13 cellular contexts compared by ENCODE assay signal in genomic region chr1:146007785-146008133, GRCh38. TPM values are rescaled to one million over a fixed set of nuclear protein-coding genes. Genes with fewer than 3 reads are reported as not detected.
DNase-seq lines count a peak whose midpoint lies in the region; ATAC-seq and TF ChIP-seq lines count a peak whose summit lies in the region.
"Had no signal": no experiment of that assay in that cellular context is flagged by ENCODE, and none has a peak within 500 bp of the region (broad histone marks: within the 10 kb centered on the region; RNA-seq: fewer than 3 reads in every experiment).

No MANE protein-coding gene starts in this region.

- no peak for TF ChIP-seq POLR2A in gastroesophageal sphincter (IDR thresholded peaks at IDR 0.05)
- no peak for TF ChIP-seq POLR2A in uterus (IDR thresholded peaks at IDR 0.05)

- no peak overlapping the region for H3K9ac ChIP-seq in parathyroid adenoma

- peaks cover 8 to 42% (median 11%) of the 10 kb centered on the region in 3 donors for H3K4me1 ChIP-seq in gastroesophageal sphincter
- H3K4me1 ChIP-seq in parathyroid adenoma, result no peaks in the 10 kb centered on the region
- peaks cover 0 to 8% of the 10 kb centered on the region in 2 donors for H3K4me1 ChIP-seq in uterus
- H3K4me1 ChIP-seq in SJCRH30, result peaks cover 4% of the 10 kb centered on the region

- H3K27ac ChIP-seq in gastroesophageal sphincter (peak overlapping the region; percentile 12 to 88 (median 84)), parathyroid adenoma (peak overlapping the region; percentile 81), uterus (peak overlapping the region; percentile 89 to 96), SJCRH30 (no peak overlapping the region)
- H3K27ac ChIP-seq: PC-9 had no signal

- H2AFZ ChIP-seq in parathyroid adenoma, result no peak overlapping the region
- H2AFZ ChIP-seq: PC-9 had no signal

- no peak overlapping the region for H3K4me2 ChIP-seq in parathyroid adenoma (ENCODE audit: low read length)

- H3K4me3 ChIP-seq in gastroesophageal sphincter, result no peak overlapping the region
- H3K4me3 ChIP-seq in parathyroid adenoma (ENCODE audit: low read depth, low read length), result no peak overlapping the region
- no peak overlapping the region for H3K4me3 ChIP-seq in uterus
- H3K4me3 ChIP-seq in SJCRH30, result no peak overlapping the region
- H3K4me3 ChIP-seq: body of pancreas, PC-9 had no signal

- H3K27me3 ChIP-seq in gastroesophageal sphincter (no peaks in the 10 kb centered on the region), parathyroid adenoma (ENCODE audit: control insufficient read depth, insufficient read depth, low read length) (no peaks in the 10 kb centered on the region), uterus (no peaks in the 10 kb centered on the region), SJCRH30 (no peaks in the 10 kb centered on the region)
- H3K27me3 ChIP-seq: body of pancreas had no signal

- TF ChIP-seq EP300 in gastroesophageal sphincter (IDR thresholded peaks at IDR 0.05), result no peak

- no peak for TF ChIP-seq CTCF in gastroesophageal sphincter (IDR thresholded peaks at IDR 0.05)
- no peak for TF ChIP-seq CTCF in parathyroid adenoma (IDR thresholded peaks at IDR 0.05)
- TF ChIP-seq CTCF in uterus (IDR thresholded peaks at IDR 0.05), result no peak

- H3K36me3 ChIP-seq in gastroesophageal sphincter, result no peaks in the 10 kb centered on the region
- no peaks in the 10 kb centered on the region for H3K36me3 ChIP-seq in parathyroid adenoma (ENCODE audit: control insufficient read depth, insufficient read depth, low read length)
- no peaks in the 10 kb centered on the region for H3K36me3 ChIP-seq in uterus
- H3K36me3 ChIP-seq in SJCRH30, result no peaks in the 10 kb centered on the region

- peak; percentile 27 for ATAC-seq in Right ventricle myocardium inferior
- no peak for ATAC-seq in gastroesophageal sphincter

- WGBS in gastroesophageal sphincter (ENCODE audit: low coverage in 1 of 2), 2 donors, result 77 to 80% methylated on average over 3 to 8 of the region's 8 CpGs

- no peak for DNase-seq in Right ventricle myocardium inferior (ENCODE audit: missing footprints)
- no peak for DNase-seq in cardiac septum (ENCODE audit: low spot score)
- DNase-seq in uterus, result no peak
- no peak for DNase-seq in SJCRH30
- DNase-seq in SHP77 (lab: John Stamatoyannopoulos, UW), result no peak
- DNase-seq in kidney glomerular epithelial cell (lab: John Stamatoyannopoulos, UW), result no peak

- H3K79me2 ChIP-seq in parathyroid adenoma, result peaks cover 3% of the 10 kb centered on the region

- no peaks in the 10 kb centered on the region for H3K9me3 ChIP-seq in gastroesophageal sphincter
- no peaks in the 10 kb centered on the region for H3K9me3 ChIP-seq in parathyroid adenoma (ENCODE audit: control insufficient read depth, low read length)
- no peaks in the 10 kb centered on the region for H3K9me3 ChIP-seq in uterus
- H3K9me3 ChIP-seq in SJCRH30 (replicated peaks), result no peaks in the 10 kb centered on the region
- H3K9me3 ChIP-seq: body of pancreas had no signal

- intact Hi-C loops in Right ventricle myocardium inferior (cut with DNase I), result loop anchor here (5.0 kb wide), 1 partner anchor 45 kb away; the partner anchor contains the start of genes ANKRD34A and POLR3GL
- intact Hi-C loops in cardiac septum (cut with DNase I), result loop anchor here (1.0 to 5.0 kb wide), 2 partner anchors 30 to 90 kb away; partner anchors contain the start of gene PEX11B
- intact Hi-C loops in uterus (cut with DNase I; ENCODE audit: low total_unique reads), result no loop called here

RNA-seq across cellular contexts. Expression of gene TXNIP, which starts 11.4 kb away (rescaled TPM):
- 1,017 TPM for total RNA-seq in Right ventricle myocardium inferior
- total RNA-seq in cardiac septum, result 689 TPM
- 1,000 to 10,000 TPM; 2,024 to 3,704 (median 2,348) TPM for total RNA-seq in gastroesophageal sphincter
- total RNA-seq in uterus, result 1,000 to 10,000 TPM in 3 of 4 donors, 100 to 1,000 TPM in 1; 731 to 1,940 (median 1,478) TPM
- 161 and 177 TPM in 2 replicates for total RNA-seq in SJCRH30 (2014; rRNA removed; shearing (Covaris generic))

RNA-seq across cellular contexts. Expression of gene HJV, which starts 13.8 kb away (rescaled TPM):
- total RNA-seq in Right ventricle myocardium inferior, result 71.0 TPM
- total RNA-seq in cardiac septum, result 73.8 TPM
- total RNA-seq in gastroesophageal sphincter, result under 1 TPM in 1 of 4 donors, not detected in 3; 0.77 TPM
- not detected for total RNA-seq in uterus
- 0.10 TPM in 2 replicates for total RNA-seq in SJCRH30 (2014; rRNA removed; shearing (Covaris generic))
- total RNA-seq: activated T-cell treated with anti-CD3 and anti-CD28 coated beads, Interleukin-2, amount 50 U/mL, for 72 hours; body of pancreas; Calu3; PC-9; T-helper 1 cell treated with Interleukin-12 subunit alpha and Interleukin-12 subunit beta and Interleukin-4 antibody, amounts not matched to agents 30 ng/mL and 1 ng/mL, for 36 hours had no signal

RNA-seq across cellular contexts. Expression of gene POLR3GL, which starts 43.3 kb away (rescaled TPM):
- total RNA-seq in Right ventricle myocardium inferior, result 49.1 TPM
- total RNA-seq in cardiac septum, result 36.8 TPM
- total RNA-seq in gastroesophageal sphincter, result 10 to 100 TPM; 32.9 to 44.0 (median 37.6) TPM
- 10 to 100 TPM in 2 of 4 donors, 1 to 10 TPM in 2; 3.3 to 28.1 (median 8.6) TPM for total RNA-seq in uterus
- total RNA-seq in SJCRH30 (2014; rRNA removed; shearing (Covaris generic)), result 16.7 and 18.4 TPM in 2 replicates

RNA-seq across cellular contexts. Expression of gene ANKRD34A, which starts 43.4 kb away (rescaled TPM):
- total RNA-seq in Right ventricle myocardium inferior (0.62 TPM), cardiac septum (2.9 TPM), gastroesophageal sphincter (1 to 10 TPM in 1 of 4 donors, under 1 TPM in 2, not detected in 1; 0.62 to 1.9 (median 0.67) TPM), uterus (1 to 10 TPM in 1 of 4 donors, under 1 TPM in 3; 0.26 to 5.0 (median 0.61) TPM)
- 0.69 and 0.84 TPM in 2 replicates for total RNA-seq in SJCRH30 (2014; rRNA removed; shearing (Covaris generic))

RNA-seq across cellular contexts. Expression of gene LIX1L, which starts 49.9 kb away (rescaled TPM):
- total RNA-seq in Right ventricle myocardium inferior (25.8 TPM), cardiac septum (25.6 TPM), gastroesophageal sphincter (10 to 100 TPM; 37.8 to 53.5 (median 45.3) TPM), uterus (10 to 100 TPM; 12.3 to 69.0 (median 32.2) TPM)
- total RNA-seq in SJCRH30 (2014; rRNA removed; shearing (Covaris generic)), result 33.4 and 35.6 TPM in 2 replicates

Comparison
In these comparisons a context has a peak if more than half of its experiments do, and no peak if none do; other contexts are left out.
1. RNA of gene HJV, which starts 13.8 kb away (total RNA-seq): 73.8 TPM in cardiac septum (single experiment) and 71.0 TPM in Right ventricle myocardium inferior (single experiment); 0.10 TPM in SJCRH30, 0.77 TPM in gastroesophageal sphincter and not detected in uterus; every median in the first group is over 10 times any median in the second.